ENCODE assay signal across 21 cellular contexts in the genomic region with DNA sequence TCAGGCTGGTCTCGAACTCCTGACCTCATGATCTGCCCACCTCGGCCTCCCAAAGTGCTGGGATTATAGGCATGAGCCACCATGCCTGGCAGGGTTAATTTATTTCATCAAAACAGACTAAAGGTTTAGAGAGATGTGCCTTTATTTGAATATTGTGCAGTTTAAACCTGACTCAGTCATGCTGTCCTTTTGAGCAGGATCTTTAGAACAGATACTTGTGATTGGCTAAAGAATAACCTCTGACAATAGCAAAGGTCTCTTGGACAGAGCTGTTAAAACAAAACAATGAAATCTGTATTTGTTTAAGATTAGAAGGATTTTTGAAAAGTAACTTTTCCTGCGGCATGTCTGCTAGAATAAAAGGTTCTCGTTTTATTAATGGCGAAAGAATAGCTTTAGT. TPM values are rescaled to one million over a fixed set of nuclear protein-coding genes. Genes with fewer than 3 reads are reported as not detected.
DNase-seq lines count a peak whose midpoint lies in the region; ATAC-seq, FAIRE-seq and TF ChIP-seq lines count a peak whose summit lies in the region.
"Had no signal": no experiment of that assay in that cellular context is flagged by ENCODE, and none has a peak within 500 bp of the region (broad histone marks: within the 10 kb centered on the region; RNA-seq: fewer than 3 reads in every experiment).

No MANE protein-coding gene starts in this region.

- no peak overlapping the region for H3K9ac ChIP-seq in mesendoderm (ENCODE audit: low read length)

- H3K4me1 Mint-ChIP-seq in CD8-positive, alpha-beta memory T cell: peaks cover 6 to 13% (median 12%) of the 10 kb centered on the region in 3 donors
- peaks cover 21% of the 10 kb centered on the region for H3K4me1 Mint-ChIP-seq in HFFc6 (ENCODE audit: low read depth)
- H3K4me1 Mint-ChIP-seq: H9 had no signal

- CTCF ChIA-PET in CD8-positive, alpha-beta memory T cell (lab: Charles Lee): no interaction called here

- peaks cover 0 to 38% (median 8%) of the 10 kb centered on the region in 3 donors for H3K36me3 Mint-ChIP-seq in CD8-positive, alpha-beta memory T cell
- H3K36me3 Mint-ChIP-seq in HFFc6 (ENCODE audit: low read depth): peaks cover 29% of the 10 kb centered on the region

- H3K23ac ChIP-seq in mesendoderm (ENCODE audit: low read length): no peak overlapping the region

- no peaks in the 10 kb centered on the region for H3K9me3 ChIP-seq in CD8-positive, alpha-beta memory T cell (ENCODE audit: low read length)
- no peaks in the 10 kb centered on the region for H3K9me3 ChIP-seq in pancreas
- H3K9me3 ChIP-seq: BE2C had no signal

- H3K18ac ChIP-seq in mesendoderm (ENCODE audit: low read length): no peak overlapping the region

- peak in 3 of 4 donors; percentile 22 to 40 (median 37) for ATAC-seq in pancreas

- intact Hi-C loops in pancreas (cut with DNase I): no loop called here

- H3K56ac ChIP-seq in mesendoderm (ENCODE audit: low read length): no peak overlapping the region

- H3K9me3 Mint-ChIP-seq in CD8-positive, alpha-beta memory T cell: no peaks in the 10 kb centered on the region
- no peaks in the 10 kb centered on the region for H3K9me3 Mint-ChIP-seq in HFFc6
- H3K9me3 Mint-ChIP-seq: CD4-positive, alpha-beta memory T cell; H9 had no signal

- no peaks in the 10 kb centered on the region for H3K79me1 ChIP-seq in mesendoderm (ENCODE audit: low read length)

- H3K36me3 ChIP-seq in CD8-positive, alpha-beta memory T cell (ENCODE audit: insufficient read depth, low read length): peaks cover 4% of the 10 kb centered on the region
- H3K36me3 ChIP-seq in pancreas (peaks cover 0 to 2% (median 0%) of the 10 kb centered on the region in 3 donors), mesendoderm (ENCODE audit: control insufficient read depth, insufficient read depth, low read length) (no peaks in the 10 kb centered on the region)

- 56 to 59% methylated on average over 5 of the region's 5 CpGs for WGBS in pancreas, 2 donors
- WGBS in mesendoderm (ENCODE audit: extremely low coverage, insufficient coverage, low lambda C conversion rate): 100% methylated on average over 3 of the region's 5 CpGs

- POLR2A ChIA-PET in CD8-positive, alpha-beta memory T cell (lab: Charles Lee): interaction anchor here (0.6 kb wide), 1 partner anchor 9 kb away, joined by 5 read pairs; no protein-coding TSS in a partner anchor

- H3K27me3 ChIP-seq in CD8-positive, alpha-beta memory T cell (ENCODE audit: insufficient read depth, low read length, poor library complexity, severe bottlenecking): no peaks in the 10 kb centered on the region
- no peaks in the 10 kb centered on the region for H3K27me3 ChIP-seq in pancreas
- H3K27me3 ChIP-seq in mesendoderm (ENCODE audit: insufficient read depth, low read length, poor library complexity): no peaks in the 10 kb centered on the region
- H3K27me3 ChIP-seq: BE2C had no signal

- H3K4ac ChIP-seq in mesendoderm (ENCODE audit: low read depth, low read length): no peak overlapping the region

- DNase-seq in CD8-positive, alpha-beta memory T cell: no peak
- no peak for DNase-seq in HFFc6
- no peak for DNase-seq in epithelial cell of prostate (ENCODE audit: low read depth, low spot score)
- DNase-seq in pancreas: no peak
- no peak for DNase-seq in activated CD4-positive, CD25-positive, alpha-beta regulatory T cell (lab: John Stamatoyannopoulos, UW)
- no peak for DNase-seq in frontal cortex (ENCODE audit: low spot score in 2 of 2)
- DNase-seq in mesendoderm: no peak
- DNase-seq: BE2C; CD4-positive, alpha-beta memory T cell; DMS153; DMS79 treated with DMSO at 0.1 percent for 48 hours; EL; GOT3; H9; IMR-90 had no signal

- H3K4me1 ChIP-seq in CD8-positive, alpha-beta memory T cell (ENCODE audit: insufficient read depth, low read length): no peaks in the 10 kb centered on the region
- H3K4me1 ChIP-seq in pancreas: peaks cover 0 to 6% (median 0%) of the 10 kb centered on the region in 3 donors
- H3K4me1 ChIP-seq in mesendoderm (ENCODE audit: control insufficient read depth, low read depth, low read length): no peaks in the 10 kb centered on the region
- H3K4me1 ChIP-seq: BE2C had no signal

- H4K5ac ChIP-seq in mesendoderm (ENCODE audit: low read length): no peak overlapping the region

- no peak overlapping the region for H3K4me3 ChIP-seq in CD8-positive, alpha-beta memory T cell (ENCODE audit: low read length)
- H3K4me3 ChIP-seq in pancreas (no peak overlapping the region), mesendoderm (ENCODE audit: low read length) (no peak overlapping the region)

- H3K79me2 ChIP-seq in mesendoderm (ENCODE audit: control insufficient read depth, insufficient read depth, low read length): no peaks in the 10 kb centered on the region

- H4K8ac ChIP-seq in mesendoderm (ENCODE audit: low read depth, low read length): no peak overlapping the region

- H3K27ac ChIP-seq in CD8-positive, alpha-beta memory T cell (ENCODE audit: low read depth, low read length): no peak overlapping the region
- H3K27ac ChIP-seq in epithelial cell of prostate: peak overlapping the region; percentile 26
- no peak overlapping the region for H3K27ac ChIP-seq in pancreas
- H3K27ac ChIP-seq in mesendoderm (ENCODE audit: low read depth, low read length): no peak overlapping the region
- H3K27ac ChIP-seq: C4-2B, HL-60 had no signal

- no peak overlapping the region for H3K4me3 Mint-ChIP-seq in CD8-positive, alpha-beta memory T cell
- no peak overlapping the region for H3K4me3 Mint-ChIP-seq in HFFc6
- H3K4me3 Mint-ChIP-seq: H9 had no signal

- peak overlapping the region in 5 of 8 donors; percentile 14 to 52 (median 43) for H3K27ac Mint-ChIP-seq in CD8-positive, alpha-beta memory T cell
- H3K27ac Mint-ChIP-seq in HFFc6: peak overlapping the region; percentile 6; the same call in 1 of the 2 replicates

- H2AK5ac ChIP-seq in mesendoderm (ENCODE audit: low read length): no peak overlapping the region

- TF ChIP-seq CTCF in HFFc6 (IDR thresholded peaks at IDR 0.05) (no peak), pancreas (IDR thresholded peaks at IDR 0.05) (no peak)

- H2BK15ac ChIP-seq in mesendoderm (replicated peaks; ENCODE audit: low read depth): no peak overlapping the region

- no peak overlapping the region for H3K4me2 ChIP-seq in mesendoderm (ENCODE audit: low read length)

- H2BK5ac ChIP-seq in mesendoderm (ENCODE audit: low read length): no peak overlapping the region

- H3K27me3 Mint-ChIP-seq in CD8-positive, alpha-beta memory T cell: no peaks in the 10 kb centered on the region
- peaks cover 4% of the 10 kb centered on the region; the same call in 1 of the 2 replicates for H3K27me3 Mint-ChIP-seq in HFFc6 (ENCODE audit: insufficient read depth)
- H3K27me3 Mint-ChIP-seq: CD4-positive, alpha-beta memory T cell had no signal

- no peak overlapping the region for H2BK120ac ChIP-seq in mesendoderm (ENCODE audit: low read depth, low read length)

- FAIRE-seq in pancreas (lab: Jason Lieb, UNC) (no peak), frontal cortex (lab: Jason Lieb, UNC) (no peak)
- FAIRE-seq: A204.1, D721Med, G401.6, GM12891 had no signal

RNA-seq across cellular contexts. Expression of gene ZNF207, which starts 36.0 kb away (rescaled TPM):
- 100 to 1,000 TPM; 198 to 203 TPM for total RNA-seq in CD8-positive, alpha-beta memory T cell
- 147 TPM for polyA plus RNA-seq in CD8-positive, alpha-beta memory T cell
- total RNA-seq in HFFc6 (2021; fragmentation: NEBNext Ultra II Directional; extraction: Animal tissue kit (Norgen Biotek cat#: 25700)): 100 to 1,000 TPM; 128 to 173 (median 153) TPM
- 10 to 100 TPM; 37.7 to 82.4 (median 51.3) TPM for total RNA-seq in pancreas
- 10 to 100 TPM; 35.1 to 44.5 TPM for polyA plus RNA-seq in pancreas
- total RNA-seq in frontal cortex: 80.7 TPM
- 270 TPM for polyA plus RNA-seq in mesendoderm (2013, experiment 1 of 2)
- 263 TPM for polyA plus RNA-seq in mesendoderm (2013, experiment 2 of 2)

RNA-seq across cellular contexts. Expression of gene C17orf75, which starts 44.0 kb away (rescaled TPM):
- 10 to 100 TPM; 24.7 to 33.4 TPM for total RNA-seq in CD8-positive, alpha-beta memory T cell
- 12.6 TPM for polyA plus RNA-seq in CD8-positive, alpha-beta memory T cell
- 10 to 100 TPM; 16.4 to 25.9 (median 23.9) TPM for total RNA-seq in HFFc6 (2021; fragmentation: NEBNext Ultra II Directional; extraction: Animal tissue kit (Norgen Biotek cat#: 25700))
- total RNA-seq in pancreas (10 to 100 TPM in 2 of 6 donors, 1 to 10 TPM in 4; 6.3 to 13.4 (median 8.3) TPM), frontal cortex (47.3 TPM)
- polyA plus RNA-seq in pancreas: 10 to 100 TPM in 1 of 2 donors, 1 to 10 TPM in 1; 8.2 to 17.5 TPM
- 30.9 TPM for polyA plus RNA-seq in mesendoderm (2013, experiment 1 of 2)
- 31.9 TPM for polyA plus RNA-seq in mesendoderm (2013, experiment 2 of 2)

RNA-seq across cellular contexts. Expression of gene PSMD11, which starts 58.3 kb away (rescaled TPM):
- total RNA-seq in CD8-positive, alpha-beta memory T cell: 100 to 1,000 TPM; 175 to 187 TPM
- 145 TPM for polyA plus RNA-seq in CD8-positive, alpha-beta memory T cell
- total RNA-seq in HFFc6 (2021; fragmentation: NEBNext Ultra II Directional; extraction: Animal tissue kit (Norgen Biotek cat#: 25700)): 100 to 1,000 TPM; 105 to 121 (median 110) TPM
- total RNA-seq in pancreas (10 to 100 TPM; 22.1 to 39.4 (median 32.7) TPM), frontal cortex (83.2 TPM)
- polyA plus RNA-seq in pancreas: 10 to 100 TPM; 23.5 to 35.6 TPM
- 188 TPM for polyA plus RNA-seq in mesendoderm (2013, experiment 1 of 2)
- polyA plus RNA-seq in mesendoderm (2013, experiment 2 of 2): 199 TPM
